In genomic region chr16:75097191-75097761, GRCh38 we compare ENCODE assay signal across 14 cellular contexts. TPM values are rescaled to one million over a fixed set of nuclear protein-coding genes. Genes with fewer than 3 reads are reported as not detected.
DNase-seq lines count a peak whose midpoint lies in the region; ATAC-seq, FAIRE-seq and TF ChIP-seq lines count a peak whose summit lies in the region.
"Had no signal": no experiment of that assay in that cellular context is flagged by ENCODE, and none has a peak within 500 bp of the region (broad histone marks: within the 10 kb centered on the region; RNA-seq: fewer than 3 reads in every experiment).

No MANE protein-coding gene starts in this region.

- POLR2A ChIA-PET in activated CD4-positive, alpha-beta T cell treated with anti-CD3 and anti-CD28 coated beads for 36 hours (lab: Charles Lee) = interaction anchor here (1.9 kb wide), 1 partner anchor 14 kb away, joined by 5 read pairs; no protein-coding TSS in a partner anchor
- POLR2A ChIA-PET in HCT116 (lab: Charles Lee) = interaction anchor here (0.9 kb wide), 1 partner anchor 111 kb away, joined by 3 read pairs; no protein-coding TSS in a partner anchor
- POLR2A ChIA-PET in H1 (lab: Charles Lee; ENCODE audit: partially characterized antibody) = interaction anchor here (1.2 to 5.0 kb wide), 5 partner anchors 13 to 360 kb away, joined by 3 to 42 read pairs (median 5); partner anchors contain the start of gene LDHD
- POLR2A ChIA-PET in CD8-positive, alpha-beta T cell (lab: Charles Lee) = no interaction called here

- no peak overlapping the region for H2BK120ac ChIP-seq in H1 (replicated peaks; ENCODE audit: low read depth, low read length)

- H2BK15ac ChIP-seq in H1 (ENCODE audit: low read length) = no peak overlapping the region

- RAD21 ChIA-PET in HCT116 (lab: Charles Lee; ENCODE audit: low non-redundant PET in 1 of 2, low total read pairs in 2 of 2, uncharacterized antibody in 2 of 2, unreplicated experiment in 2 of 2) = no interaction called here

- TF ChIP-seq POLR2A in HCT116 (IDR thresholded peaks at IDR 0.05; ENCODE audit: borderline replicate concordance, extremely low read depth, insufficient read depth, insufficient read length) = no peak
- TF ChIP-seq POLR2A in H1 (IDR thresholded peaks at IDR 0.05; ENCODE audit: control extremely low read depth in 1 of 2, low read depth in 2 of 2, low read length in 2 of 2) = no peak

- no peaks in the 10 kb centered on the region for H4K20me1 ChIP-seq in HCT116 (ENCODE audit: insufficient read depth)
- H4K20me1 ChIP-seq in H1 (replicated peaks in 1 of 2; ENCODE audit: control insufficient read depth in 1 of 2, insufficient read depth in 2 of 2, low read length in 2 of 2) = peaks cover 10 to 18% of the 10 kb centered on the region in 2 experiments
- H4K20me1 ChIP-seq in GM23248 (ENCODE audit: insufficient read depth) = no peaks in the 10 kb centered on the region

- H3K4me1 Mint-ChIP-seq in activated CD4-positive, alpha-beta T cell treated with anti-CD3 and anti-CD28 coated beads for 36 hours = peaks cover 63% of the 10 kb centered on the region
- peaks cover 37% of the 10 kb centered on the region for H3K4me1 Mint-ChIP-seq in CD8-positive, alpha-beta T cell (ENCODE audit: low read depth)

- H4K91ac ChIP-seq in H1 (replicated peaks; ENCODE audit: insufficient read length, low read length) = no peak overlapping the region

- ATAC-seq in activated CD4-positive, alpha-beta T cell treated with anti-CD3 and anti-CD28 coated beads for 36 hours = no peak
- no peak for ATAC-seq in HCT116
- ATAC-seq in CD8-positive, alpha-beta T cell = no peak

- peak overlapping the region; percentile 10 for H3K4me3 Mint-ChIP-seq in activated CD4-positive, alpha-beta T cell treated with anti-CD3 and anti-CD28 coated beads for 36 hours
- no peak overlapping the region for H3K4me3 Mint-ChIP-seq in CD8-positive, alpha-beta T cell
- H3K4me3 Mint-ChIP-seq: activated T-cell treated with anti-CD3 and anti-CD28 coated beads, Interleukin-2, amount 50 U/mL, for 4 hours had no signal

- no peak overlapping the region for H3K14ac ChIP-seq in H1 (ENCODE audit: insufficient read length)

- no peak for TF ChIP-seq RAD21 in HCT116 (IDR thresholded peaks at IDR 0.05; ENCODE audit: low read depth)
- TF ChIP-seq RAD21 in H1 (IDR thresholded peaks at IDR 0.05 in 1 of 2, conservative IDR thresholded peaks at IDR 0.05 in 1 of 2; ENCODE audit: low read depth in 2 of 2, low read length in 2 of 2) = no peak

- H3K27ac ChIP-seq in HCT116 (ENCODE audit: low read depth, low read length) = no peak overlapping the region
- no peak overlapping the region for H3K27ac ChIP-seq in H1 (ENCODE audit: low read depth, low read length)
- peak overlapping the region; percentile 47 for H3K27ac ChIP-seq in rectal smooth muscle tissue (ENCODE audit: low read depth, low read length)
- no peak overlapping the region for H3K27ac ChIP-seq in GM23248
- no peak overlapping the region for H3K27ac ChIP-seq in CD8-positive, alpha-beta T cell (ENCODE audit: low read depth, low read length)

- H3F3A ChIP-seq in GM23248 (ENCODE audit: insufficient read depth) = no peaks in the 10 kb centered on the region

- H3K4me3 ChIP-seq in HCT116 (replicated peaks in 1 of 2; ENCODE audit: low read depth in 1 of 2, low read length in 2 of 2) (no peak overlapping the region), H1 (ENCODE audit: extremely low read depth in 1 of 4, insufficient read depth in 2 of 4, low read depth in 3 of 4, low read length in 4 of 4) (no peak overlapping the region), rectal smooth muscle tissue (ENCODE audit: low read length) (no peak overlapping the region), GM23248 (no peak overlapping the region)
- no peak overlapping the region for H3K4me3 ChIP-seq in CD8-positive, alpha-beta T cell (ENCODE audit: low read depth, low read length)

- in situ Hi-C loops in GM23248 (cut with MboI) = no loop called here

- peak overlapping the region; percentile 82 for H3K27ac Mint-ChIP-seq in activated CD4-positive, alpha-beta T cell treated with anti-CD3 and anti-CD28 coated beads for 36 hours
- H3K27ac Mint-ChIP-seq in CD8-positive, alpha-beta T cell = no peak overlapping the region

- H3K9me3 ChIP-seq in HCT116 (ENCODE audit: control insufficient read depth in 1 of 2, insufficient read depth in 1 of 2, low read depth in 1 of 2, low read length in 2 of 2) (no peaks in the 10 kb centered on the region), H1 (ENCODE audit: insufficient read depth in 2 of 2, low read depth in 1 of 2, low read length in 1 of 2) (no peaks in the 10 kb centered on the region), GM23248 (ENCODE audit: low read depth) (no peaks in the 10 kb centered on the region)
- no peaks in the 10 kb centered on the region for H3K9me3 ChIP-seq in CD8-positive, alpha-beta T cell (ENCODE audit: low read length)

- H2BK5ac ChIP-seq in H1 (ENCODE audit: low read depth, low read length) = no peak overlapping the region

- intact Hi-C loops in activated CD4-positive, alpha-beta T cell treated with anti-CD3 and anti-CD28 coated beads for 36 hours (cut with DNase I, micrococcal nuclease) = no loop called here
- intact Hi-C loops in HCT116 (cut with micrococcal nuclease) = no loop called here
- intact Hi-C loops in CD8-positive, alpha-beta T cell (cut with DNase I, micrococcal nuclease) = loop anchor here in 1 of 2 experiments (2.0 kb wide), 1 partner anchor 22 kb away; no protein-coding TSS in a partner anchor

- H3K27me3 ChIP-seq in HCT116 (ENCODE audit: insufficient read depth, low read length) = no peaks in the 10 kb centered on the region
- no peaks in the 10 kb centered on the region for H3K27me3 ChIP-seq in H1 (replicated peaks in 1 of 4; ENCODE audit: control insufficient read depth in 3 of 4, extremely low read depth in 1 of 4, insufficient read depth in 3 of 4, low read length in 3 of 4)
- H3K27me3 ChIP-seq in rectal smooth muscle tissue (ENCODE audit: control insufficient read depth, insufficient read depth, low read length) = no peaks in the 10 kb centered on the region
- H3K27me3 ChIP-seq in GM23248 (replicated peaks; ENCODE audit: insufficient read depth) = no peaks in the 10 kb centered on the region
- H3K27me3 ChIP-seq in CD8-positive, alpha-beta T cell (ENCODE audit: insufficient read depth, low read length) = no peaks in the 10 kb centered on the region

- H3K79me1 ChIP-seq in H1 (ENCODE audit: low read depth, low read length) = peaks cover 17% of the 10 kb centered on the region

- H3K4me2 ChIP-seq in HCT116 (ENCODE audit: low read length) = peak overlapping the region; percentile 49
- no peak overlapping the region; a peak in 1 of 4 replicates for H3K4me2 ChIP-seq in H1 (ENCODE audit: insufficient read depth in 1 of 2, low read depth in 2 of 2, low read length in 2 of 2)
- no peak overlapping the region for H3K4me2 ChIP-seq in GM23248 (ENCODE audit: unreplicated experiment)

- H3K23ac ChIP-seq in H1 (ENCODE audit: insufficient read length) = no peak overlapping the region

- no peak overlapping the region for H2AFZ ChIP-seq in HCT116 (ENCODE audit: low read depth, low read length, poor library complexity, severe bottlenecking)
- H2AFZ ChIP-seq in H1 (ENCODE audit: low read length) = no peak overlapping the region
- H2AFZ ChIP-seq in GM23248 = no peak overlapping the region

- no peak overlapping the region for H3K56ac ChIP-seq in H1 (replicated peaks; ENCODE audit: insufficient read length, low read depth, low read length)

- FAIRE-seq in H1 (lab: Jason Lieb, UNC) = no peak
- FAIRE-seq: A204.1, GM18507 had no signal

- H4K5ac ChIP-seq in H1 (ENCODE audit: insufficient read length, low read depth, low read length) = no peak overlapping the region

- no peak for DNase-seq in activated CD4-positive, alpha-beta T cell treated with anti-CD3 and anti-CD28 coated beads for 36 hours
- DNase-seq in activated CD4-positive, alpha-beta T cell treated with anti-CD3 and anti-CD28 coated beads, Interleukin-2, amount 50 U/mL, for 4 hours = no peak
- DNase-seq in HCT116 (ENCODE audit: low read depth, low spot score) (no peak), H1 (ENCODE audit: low read depth in 1 of 2, low spot score in 2 of 2) (no peak), GM23248 (no peak), DMS79 (lab: John Stamatoyannopoulos, UW) (no peak)
- DNase-seq in CD8-positive, alpha-beta T cell = no peak
- DNase-seq: activated T-cell treated with anti-CD3 and anti-CD28 coated beads, Interleukin-2, amount 50 U/mL, for 4 hours; erythroblast; NCI-H187; stimulated activated CD4-positive, alpha-beta T cell treated with anti-CD3 and anti-CD28 coated beads, Interleukin-15, amount 100 ng/mL, for 24 hours had no signal

- no peak overlapping the region; the same call in 1 of the 2 replicates for H4K8ac ChIP-seq in H1 (ENCODE audit: extremely low read depth, insufficient read depth, low read length)

- H2BK20ac ChIP-seq in H1 (ENCODE audit: low read length) = no peak overlapping the region

- H3K4ac ChIP-seq in H1 (replicated peaks; ENCODE audit: insufficient read length, low read depth, low read length) = no peak overlapping the region

- no peak for TF ChIP-seq CTCF in HCT116 (IDR thresholded peaks at IDR 0.05 in 2 of 3, conservative IDR thresholded peaks at IDR 0.05 in 1 of 3; ENCODE audit: borderline replicate concordance in 1 of 3, insufficient read depth in 1 of 3, low read depth in 2 of 3, low read length in 2 of 3)
- TF ChIP-seq CTCF in H1 (IDR thresholded peaks at IDR 0.05; ENCODE audit: control extremely low read depth in 1 of 3, insufficient read depth in 1 of 3, low read depth in 1 of 3, low read length in 3 of 3) = no peak
- no peak for TF ChIP-seq CTCF in CD8-positive, alpha-beta T cell (IDR thresholded peaks at IDR 0.05)

- H3K79me2 ChIP-seq in HCT116 (ENCODE audit: insufficient read depth, low read length) (peaks cover 12% of the 10 kb centered on the region), H1 (ENCODE audit: control insufficient read depth in 1 of 2, insufficient read depth in 2 of 2, low read length in 2 of 2) (peaks cover 0 to 27% of the 10 kb centered on the region in 2 experiments; a peak in 1 of 4 replicates), GM23248 (ENCODE audit: insufficient read depth) (no peaks in the 10 kb centered on the region)

- CTCF ChIA-PET in activated CD4-positive, alpha-beta T cell treated with anti-CD3 and anti-CD28 coated beads for 36 hours (lab: Charles Lee) = interaction anchor here (0.6 to 5.5 kb wide), 8 partner anchors 13 to 801 kb away, joined by 3 to 54 read pairs (median 6); partner anchors contain the start of genes PSMD7, WDR59 and ZNRF1
- CTCF ChIA-PET in HCT116 (lab: Charles Lee) (interaction anchor here (0.7 to 1.8 kb wide), 5 partner anchors 11 to 235 kb away, joined by 3 to 9 read pairs (median 4); partner anchors contain the start of gene ZNRF1), H1 (lab: Charles Lee; ENCODE audit: partially characterized antibody) (interaction anchor here (0.7 to 8.0 kb wide), 33 partner anchors 8 to 370 kb away, joined by 3 to 133 read pairs (median 4); partner anchors contain the start of genes LDHD and ZNRF1)
- CTCF ChIA-PET in CD8-positive, alpha-beta T cell (lab: Charles Lee) = interaction anchor here (1.4 to 2.0 kb wide), 3 partner anchors 14 to 99 kb away, joined by 4 to 8 read pairs (median 6); partner anchors contain the start of gene ZNRF1

- H3K9ac ChIP-seq in HCT116 (ENCODE audit: low read length) (no peak overlapping the region), H1 (replicated peaks in 1 of 4; ENCODE audit: extremely low read depth in 1 of 4, low read depth in 3 of 4, low read length in 3 of 4) (no peak overlapping the region), rectal smooth muscle tissue (ENCODE audit: low read length) (no peak overlapping the region), GM23248 (no peak overlapping the region)

- peaks cover 49 to 61% of the 10 kb centered on the region in 2 experiments for H3K4me1 ChIP-seq in HCT116 (ENCODE audit: control insufficient read depth in 1 of 2, insufficient read depth in 2 of 2, low read length in 2 of 2)
- peaks cover 13 to 49% (median 34%) of the 10 kb centered on the region in 4 experiments for H3K4me1 ChIP-seq in H1 (replicated peaks in 1 of 4; ENCODE audit: control insufficient read depth in 3 of 4, insufficient read depth in 4 of 4, low read length in 3 of 4)
- H3K4me1 ChIP-seq in rectal smooth muscle tissue (ENCODE audit: control insufficient read depth, insufficient read depth, low read length) = peaks cover 14% of the 10 kb centered on the region
- H3K4me1 ChIP-seq in GM23248 (ENCODE audit: insufficient read depth) = no peaks in the 10 kb centered on the region
- H3K4me1 ChIP-seq in CD8-positive, alpha-beta T cell (ENCODE audit: insufficient read depth, low read length) = peaks cover 29% of the 10 kb centered on the region

- no peaks in the 10 kb centered on the region for H3K23me2 ChIP-seq in H1 (ENCODE audit: low read depth, low read length)

- no peak overlapping the region for H3K18ac ChIP-seq in H1 (ENCODE audit: extremely low read depth, low read length)

- H3K27me3 Mint-ChIP-seq in activated CD4-positive, alpha-beta T cell treated with anti-CD3 and anti-CD28 coated beads for 36 hours = no peaks in the 10 kb centered on the region
- H3K27me3 Mint-ChIP-seq in CD8-positive, alpha-beta T cell (ENCODE audit: low read depth) = no peaks in the 10 kb centered on the region

- no peak for TF ChIP-seq EP300 in H1 (IDR thresholded peaks at IDR 0.05; ENCODE audit: borderline replicate concordance in 1 of 2, low read depth in 2 of 2, low read length in 2 of 2)

- no peak overlapping the region for H2AK5ac ChIP-seq in H1 (ENCODE audit: low read depth, low read length)

- H3K9me3 Mint-ChIP-seq in activated CD4-positive, alpha-beta T cell treated with anti-CD3 and anti-CD28 coated beads for 36 hours (ENCODE audit: low read depth) = no peaks in the 10 kb centered on the region
- H3K9me3 Mint-ChIP-seq in CD8-positive, alpha-beta T cell = no peaks in the 10 kb centered on the region
- H3K9me3 Mint-ChIP-seq: activated T-cell treated with anti-CD3 and anti-CD28 coated beads, Interleukin-2, amount 50 U/mL, for 4 hours had no signal

- no peaks in the 10 kb centered on the region for H3K9me2 ChIP-seq in HCT116 (ENCODE audit: insufficient read depth)
- no peaks in the 10 kb centered on the region for H3K9me2 ChIP-seq in GM23248 (ENCODE audit: insufficient read depth)

- H2BK12ac ChIP-seq in H1 (ENCODE audit: low read depth, low read length) = no peak overlapping the region

- no TSS peak for BruUV-seq in HCT116 (replicated peaks; lab: Mats Ljungman, UMichigan)

- H3K36me3 ChIP-seq in HCT116 (ENCODE audit: control insufficient read depth in 1 of 2, insufficient read depth in 2 of 2, low read length in 2 of 2) (0 out of 4 replicates have a peak, but pooled peaks cover 0 to 2% of the 10 kb centered on the region in 2 experiments), H1 (ENCODE audit: control insufficient read depth in 2 of 4, insufficient read depth in 4 of 4, low read length in 3 of 4) (peaks cover 0 to 2% (median 0%) of the 10 kb centered on the region in 4 experiments; a peak in 1 of 8 replicates), rectal smooth muscle tissue (ENCODE audit: control insufficient read depth, insufficient read depth, low read length) (no peaks in the 10 kb centered on the region), GM23248 (ENCODE audit: low read depth) (no peaks in the 10 kb centered on the region)
- H3K36me3 ChIP-seq in CD8-positive, alpha-beta T cell (ENCODE audit: insufficient read depth, low read length) = no peaks in the 10 kb centered on the region

- peaks cover 5% of the 10 kb centered on the region for H3K36me3 Mint-ChIP-seq in activated CD4-positive, alpha-beta T cell treated with anti-CD3 and anti-CD28 coated beads for 36 hours (ENCODE audit: low read depth)
- H3K36me3 Mint-ChIP-seq in CD8-positive, alpha-beta T cell = no peaks in the 10 kb centered on the region

- 92% methylated on average over 10 of the region's 10 CpGs; no CpG with 5 or more reads in 1 of the 2 experiments for WGBS in H1 (ENCODE audit: extremely low coverage in 1 of 2, insufficient coverage in 1 of 2, insufficient read length in 1 of 2, insufficient replicate concordance in 2 of 2, low coverage in 1 of 2, low lambda C conversion rate in 2 of 2, missing lambda C conversion rate in 1 of 2), 2 experiments
- WGBS in GM23248 (ENCODE audit: low coverage in 1 of 2, low lambda C conversion rate in 2 of 2, missing lambda C conversion rate in 2 of 2), 2 experiments = 97% methylated on average over 10 of the region's 10 CpGs

RNA-seq across cellular contexts. Expression of gene LDHD, which starts 19.3 kb away (rescaled TPM):
- total RNA-seq in activated CD4-positive, alpha-beta T cell treated with anti-CD3 and anti-CD28 coated beads for 36 hours = under 1 TPM in 1 of 2 experiments, not detected in 1; 0.21 TPM
- 3.4 TPM for total RNA-seq in HCT116 (2021; ENCODE audit: unreplicated experiment)
- 5.7 and 6.6 TPM in 2 replicates for polyA plus RNA-seq in HCT116 (2012)
- total RNA-seq in H1 (2021; fragmentation: NEBNext Ultra II Directional; extraction: Animal tissue kit (Norgen Biotek cat#: 25700)) = 14.7 and 14.9 TPM in 2 replicates
- polyA plus RNA-seq in H1 (2011; rRNA removed) (18.2 and 43.1 TPM in 2 replicates), GM23248 (2016; fragmentation: Nextera tagmentation; extraction: Ambion mirVana) (0.81 and 1.1 TPM in 2 replicates)
- 35.2 TPM for polyA plus RNA-seq in H1 (2011; cell fraction: cytosol; rRNA removed)
- polyA plus RNA-seq in H1 (2011; cell fraction: nucleus; rRNA removed) = 71.5 TPM
- polyA plus RNA-seq in H1 (2012, experiment 1 of 2) = 7.7 to 14.3 TPM (median 11.1 TPM) in 4 replicates
- 8.7 TPM for polyA plus RNA-seq in H1 (2012, experiment 2 of 2)
- 1.8 TPM for polyA plus RNA-seq in H1 (2013, experiment 1 of 2)
- 1.2 TPM for polyA plus RNA-seq in H1 (2013, experiment 2 of 2)
- polyA minus RNA-seq in H1 (2011; rRNA and poly(A)+ RNA removed) = 6.8 and 8.6 TPM in 2 replicates
- polyA minus RNA-seq in H1 (2011; cell fraction: cytosol; rRNA and poly(A)+ RNA removed) = 18.0 TPM
- polyA minus RNA-seq in H1 (2011; cell fraction: nucleus; rRNA and poly(A)+ RNA removed) = 38.5 TPM
- total RNA-seq in GM23248 (2014; rRNA removed; shearing (Covaris generic)) = 0.38 and 0.65 TPM in 2 replicates
- total RNA-seq in CD8-positive, alpha-beta T cell = not detected

RNA-seq across cellular contexts. Expression of gene ZFP1, which starts 51.0 kb away (rescaled TPM):
- 10 to 100 TPM; 14.8 to 17.3 TPM for total RNA-seq in activated CD4-positive, alpha-beta T cell treated with anti-CD3 and anti-CD28 coated beads for 36 hours
- total RNA-seq in HCT116 (2021; ENCODE audit: unreplicated experiment) = 12.8 TPM
- 6.2 and 7.1 TPM in 2 replicates for polyA plus RNA-seq in HCT116 (2012)
- total RNA-seq in H1 (2021; fragmentation: NEBNext Ultra II Directional; extraction: Animal tissue kit (Norgen Biotek cat#: 25700)) = 11.2 and 12.2 TPM in 2 replicates
- polyA plus RNA-seq in H1 (2011; rRNA removed) (2.2 and 4.0 TPM in 2 replicates), GM23248 (2016; fragmentation: Nextera tagmentation; extraction: Ambion mirVana) (5.2 and 6.8 TPM in 2 replicates)
- 4.0 TPM for polyA plus RNA-seq in H1 (2011; cell fraction: cytosol; rRNA removed)
- polyA plus RNA-seq in H1 (2011; cell fraction: nucleus; rRNA removed) = 4.3 TPM
- 5.4 to 6.7 TPM (median 5.6 TPM) in 4 replicates for polyA plus RNA-seq in H1 (2012, experiment 1 of 2)
- 0.64 TPM for polyA plus RNA-seq in H1 (2012, experiment 2 of 2)
- polyA plus RNA-seq in H1 (2013, experiment 1 of 2) = 5.5 TPM
- 5.5 TPM for polyA plus RNA-seq in H1 (2013, experiment 2 of 2)
- 9.4 and 15.2 TPM in 2 replicates for polyA minus RNA-seq in H1 (2011; rRNA and poly(A)+ RNA removed)
- polyA minus RNA-seq in H1 (2011; cell fraction: cytosol; rRNA and poly(A)+ RNA removed) = 12.6 TPM
- polyA minus RNA-seq in H1 (2011; cell fraction: nucleus; rRNA and poly(A)+ RNA removed) = 19.2 TPM
- 4.4 and 7.8 TPM in 2 replicates for total RNA-seq in GM23248 (2014; rRNA removed; shearing (Covaris generic))
- 10 to 100 TPM; 11.9 to 12.9 TPM for total RNA-seq in CD8-positive, alpha-beta T cell
